ENCODE assay signal across 8 cellular contexts in the genomic region with DNA sequence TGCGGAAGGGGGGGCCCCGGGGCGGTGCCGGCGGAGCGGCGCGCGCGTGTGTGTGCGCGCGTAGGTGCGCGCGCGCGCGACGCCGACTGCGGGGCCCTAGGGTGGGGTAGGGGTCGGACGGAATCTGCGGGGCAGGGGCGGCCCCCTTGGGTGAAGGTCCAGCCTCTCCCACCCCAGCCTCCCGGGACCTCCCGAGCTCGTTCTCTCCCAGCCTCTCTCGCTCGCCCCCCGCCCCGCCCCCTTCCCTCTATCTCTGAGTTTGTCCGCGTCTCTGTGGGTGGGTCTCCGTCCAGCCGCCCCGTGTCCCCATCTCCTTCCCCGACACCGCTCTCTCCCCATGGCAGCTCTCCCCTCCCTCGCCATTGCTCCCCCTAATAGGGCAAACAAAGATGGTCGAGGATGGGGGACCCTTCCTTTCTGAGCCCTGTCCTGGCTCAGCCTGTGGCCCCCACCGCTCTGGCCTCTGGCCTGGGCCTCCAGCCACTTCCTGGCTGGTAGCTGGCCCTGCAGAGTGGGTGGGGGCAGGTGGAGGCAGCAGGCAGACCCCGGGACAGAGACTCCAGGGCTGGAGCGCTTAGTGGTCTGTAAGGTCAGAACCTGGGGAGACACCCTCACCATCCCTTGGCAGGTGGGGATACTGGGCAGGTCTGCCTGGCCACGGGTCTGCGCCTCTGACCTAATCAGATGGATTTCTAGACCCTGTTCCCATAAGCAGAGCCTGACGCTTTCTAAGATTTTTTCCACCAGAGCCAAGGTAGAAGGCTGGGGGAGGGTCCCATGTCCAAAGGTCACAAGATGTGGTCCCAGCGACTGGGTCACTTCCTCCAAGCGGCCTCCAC. TPM values are rescaled to one million over a fixed set of nuclear protein-coding genes. Genes with fewer than 3 reads are reported as not detected.
DNase-seq lines count a peak whose midpoint lies in the region; ATAC-seq and TF ChIP-seq lines count a peak whose summit lies in the region.

No MANE protein-coding gene starts in this region.

- H3K9ac ChIP-seq in fibroblast of lung (ENCODE audit: insufficient read depth, low read length) = peak overlapping the region; percentile 2

- H3K4me3 ChIP-seq in BE2C (ENCODE audit: low read depth, low read length) (peak overlapping the region; percentile 42), SJSA1 (peak overlapping the region; percentile 30), fibroblast of lung (replicated peaks in 1 of 4; ENCODE audit: control extremely low read depth in 1 of 4, insufficient read depth in 1 of 4, low read depth in 3 of 4, low read length in 4 of 4) (peak overlapping the region in 1 of 4 experiments; percentile 58), neuron (ENCODE audit: low read length) (peak overlapping the region; percentile 25)

- H3K9me3 ChIP-seq in BE2C = no peaks in the 10 kb centered on the region
- H3K9me3 ChIP-seq in SJSA1 (replicated peaks) = no peaks in the 10 kb centered on the region
- H3K9me3 ChIP-seq in fibroblast of lung (ENCODE audit: control insufficient read depth, insufficient read depth, low read depth, low read length) = no peaks in the 10 kb centered on the region
- H3K9me3 ChIP-seq in neuron (ENCODE audit: low read length) = no peaks in the 10 kb centered on the region

- no peaks in the 10 kb centered on the region for H4K20me1 ChIP-seq in fibroblast of lung (ENCODE audit: control insufficient read depth, extremely low read depth, insufficient read depth, low read length)

- H3K36me3 ChIP-seq in BE2C (no peaks in the 10 kb centered on the region; the same call in 1 of the 2 replicates), SJSA1 (no peaks in the 10 kb centered on the region), fibroblast of lung (ENCODE audit: control insufficient read depth, insufficient read depth, low read length) (no peaks in the 10 kb centered on the region), neuron (ENCODE audit: insufficient read depth, low read length) (no peaks in the 10 kb centered on the region)

- H3K4me2 ChIP-seq in fibroblast of lung (ENCODE audit: extremely low read depth, insufficient read depth, low read length) = peak overlapping the region; percentile 35

- H3K4me1 ChIP-seq in BE2C (peaks cover 9% of the 10 kb centered on the region), SJSA1 (replicated peaks) (no peaks in the 10 kb centered on the region), fibroblast of lung (ENCODE audit: control insufficient read depth, extremely low read depth, insufficient read depth, low read length) (peaks cover 2% of the 10 kb centered on the region), neuron (ENCODE audit: insufficient read depth, low read length) (no peaks in the 10 kb centered on the region)

- TF ChIP-seq CTCF in BE2C (IDR thresholded peaks at IDR 0.05; ENCODE audit: low read depth, low read length) (no peak), fibroblast of lung (conservative IDR thresholded peaks at IDR 0.05 in 1 of 2, IDR thresholded peaks at IDR 0.05 in 1 of 2; ENCODE audit: low read depth in 1 of 2, low read length in 2 of 2) (no peak), GM13976 (IDR thresholded peaks at IDR 0.05; ENCODE audit: borderline replicate concordance, control extremely low read depth, extremely low read depth, insufficient read depth, missing control alignments) (no peak)

- peaks cover 3% of the 10 kb centered on the region; the same call in 1 of the 2 replicates for H3K27me3 ChIP-seq in BE2C
- H3K27me3 ChIP-seq in SJSA1 (replicated peaks) = peaks cover 28% of the 10 kb centered on the region
- peaks cover 18% of the 10 kb centered on the region for H3K27me3 ChIP-seq in fibroblast of lung (ENCODE audit: control insufficient read depth, insufficient read depth, low read length)
- peaks cover 34% of the 10 kb centered on the region for H3K27me3 ChIP-seq in neuron (ENCODE audit: insufficient read depth, low read length)

- in situ Hi-C loops in GM13976 (cut with MboI; ENCODE audit: low sequenced_read_pairs, unreplicated experiment) = no loop called here

- peak; percentile 42 for DNase-seq in BE2C
- no peak for DNase-seq in SJSA1 (ENCODE audit: low read depth in 1 of 2, low spot score in 2 of 2)
- DNase-seq in fibroblast of lung (ENCODE audit: low read depth in 2 of 2) = no peak
- DNase-seq in GM13976 (ENCODE audit: low spot score) = no peak

- no peaks in the 10 kb centered on the region for H3K79me2 ChIP-seq in fibroblast of lung (ENCODE audit: control insufficient read depth, insufficient read depth, low read length)

- H3K27ac ChIP-seq in SJSA1 = no peak overlapping the region
- H3K27ac ChIP-seq in fibroblast of lung (ENCODE audit: insufficient read depth, low read length) = no peak overlapping the region

- ATAC-seq in GM19035 (IDR thresholded peaks at IDR 0.05; ENCODE audit: unreplicated experiment) = no peak
- ATAC-seq in HG02840 (IDR thresholded peaks at IDR 0.05; ENCODE audit: low FRiP score, unreplicated experiment) = no peak
- ATAC-seq in HG03139 (IDR thresholded peaks at IDR 0.05; ENCODE audit: unreplicated experiment) = no peak

- no peak overlapping the region for H2AFZ ChIP-seq in fibroblast of lung (ENCODE audit: low read length)
- no peak overlapping the region for H2AFZ ChIP-seq in neuron (ENCODE audit: low read depth, low read length)

RNA-seq across cellular contexts. Expression of gene PRR5, which starts 32.9 kb away (rescaled TPM):
- 8.3 TPM for polyA plus RNA-seq in BE2C (2012; ENCODE audit: insufficient read depth, insufficient read length, low read depth)
- 6.1 and 13.7 TPM in 2 replicates for total RNA-seq in SJSA1 (2014; rRNA removed; shearing (Covaris generic))
- total RNA-seq in fibroblast of lung = 6.7 and 8.6 TPM in 2 replicates
- 1.8 and 2.4 TPM in 2 replicates for polyA plus RNA-seq in fibroblast of lung
- polyA plus RNA-seq in fibroblast of lung (2012) = 3.9 and 4.5 TPM in 2 replicates
- 4.4 and 4.5 TPM in 2 replicates for polyA minus RNA-seq in fibroblast of lung (ENCODE audit: low replicate concordance)
